Comparison of ENCODE assay signal across 23 cellular contexts in the genomic region with DNA sequence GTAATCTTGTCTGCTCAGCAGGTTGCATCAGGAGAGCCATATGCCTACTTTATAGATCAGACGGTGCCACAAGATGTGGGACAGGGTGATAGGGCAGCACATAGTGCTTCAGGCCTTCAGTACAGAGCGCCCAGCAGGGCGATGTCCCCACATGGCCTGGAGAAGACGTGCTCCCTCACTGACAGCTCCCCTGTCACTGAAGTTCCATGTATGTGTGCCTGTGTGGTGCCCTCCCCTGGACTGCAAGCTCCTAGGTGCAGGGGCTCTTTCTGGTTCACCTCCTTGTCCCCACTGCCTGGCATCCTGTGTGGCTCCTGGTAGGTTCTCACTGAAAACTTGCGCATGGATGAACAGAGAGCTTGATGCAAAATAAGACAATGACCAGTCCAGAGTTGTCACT.
"Had no signal": no experiment of that assay in that cellular context is flagged by ENCODE, and none has a peak within 500 bp of the region (broad histone marks: within the 10 kb centered on the region; RNA-seq: fewer than 3 reads in every experiment).

No MANE protein-coding gene starts in this region.

- H3K4me3 Mint-ChIP-seq: effector memory CD8-positive, alpha-beta T cell; naive B cell; nephron; stimulated activated naive CD8-positive, alpha-beta T cell treated with anti-CD3 and anti-CD28 coated beads, Interleukin-15, amount 100 ng/mL, for 72 hours had no signal

- ATAC-seq: effector memory CD8-positive, alpha-beta T cell; gastrocnemius medialis; right lobe of liver; stimulated activated naive CD8-positive, alpha-beta T cell treated with anti-CD3 and anti-CD28 coated beads, Interleukin-15, amount 100 ng/mL, for 72 hours; upper lobe of right lung had no signal

- H3K4me1 Mint-ChIP-seq: stimulated activated naive CD8-positive, alpha-beta T cell treated with anti-CD3 and anti-CD28 coated beads, Interleukin-15, amount 100 ng/mL, for 72 hours had no signal

- H3K27me3 ChIP-seq: gastrocnemius medialis, ovary, right lobe of liver, suprapubic skin, transverse colon, upper lobe of right lung, vagina had no signal

- DNase-seq: cortex of kidney; effector memory CD8-positive, alpha-beta T cell; foreskin fibroblast; gastrocnemius medialis; head of caudate nucleus; left ventricle myocardium superior; lower lobe of right lung; naive B cell; occipital lobe; ovary; right lobe of liver; small intestine; stimulated activated CD4-positive, alpha-beta T cell treated with anti-CD3 and anti-CD28 coated beads, Interleukin-15, amount 100 ng/mL, for 24 hours; stimulated activated CD4-positive, alpha-beta T cell treated with anti-CD3 and anti-CD28 coated beads, Interleukin-2, amount 100 ng/mL, for 48 hours; stimulated activated naive CD4-positive, alpha-beta T cell; stimulated activated naive CD8-positive, alpha-beta T cell treated with anti-CD3 and anti-CD28 coated beads, Interleukin-15, amount 100 ng/mL, for 72 hours; transverse colon; upper lobe of right lung had no signal

- H3K9me3 Mint-ChIP-seq: effector memory CD8-positive, alpha-beta T cell had no signal

- H3K36me3 ChIP-seq: gastrocnemius medialis, lower lobe of right lung, ovary, right lobe of liver, suprapubic skin, transverse colon, upper lobe of right lung, vagina had no signal

- H3K27ac ChIP-seq: gastrocnemius medialis, lower lobe of right lung, ovary, right lobe of liver, suprapubic skin, transverse colon, upper lobe of right lung, vagina had no signal

- H3K27ac Mint-ChIP-seq: effector memory CD8-positive, alpha-beta T cell; nephron; progenitor cell of endocrine pancreas had no signal

- H3K4me1 ChIP-seq: gastrocnemius medialis, vagina had no signal

- H3K36me3 Mint-ChIP-seq: naive B cell had no signal

- H3K9me3 ChIP-seq: gastrocnemius medialis, lower lobe of right lung, ovary, right lobe of liver, suprapubic skin, transverse colon, upper lobe of right lung, vagina had no signal

- FAIRE-seq: keratinocyte, small intestine had no signal

- H3K4me3 ChIP-seq: gastrocnemius medialis, lower lobe of right lung, ovary, right lobe of liver, suprapubic skin, transverse colon, upper lobe of right lung, vagina had no signal
